24 cellular contexts compared by ENCODE assay signal in genomic region chr16:85274501-85274900, GRCh38.
DNase-seq lines count a peak whose midpoint lies in the region; FAIRE-seq and TF ChIP-seq lines count a peak whose summit lies in the region.
"Had no signal": no experiment of that assay in that cellular context is flagged by ENCODE, and none has a peak within 500 bp of the region (broad histone marks: within the 10 kb centered on the region; RNA-seq: fewer than 3 reads in every experiment).

No MANE protein-coding gene starts in this region.

- TF ChIP-seq EP300 in H1 (IDR thresholded peaks at IDR 0.05; ENCODE audit: borderline replicate concordance in 1 of 2, low read depth in 2 of 2, low read length in 2 of 2) (no peak), stomach (IDR thresholded peaks at IDR 0.05) (no peak)

- H3K4me2 ChIP-seq in BLaER1 (peak overlapping the region; percentile 95), H1 (ENCODE audit: insufficient read depth in 1 of 2, low read depth in 2 of 2, low read length in 2 of 2) (no peak overlapping the region)
- H3K4me2 ChIP-seq: A549 had no signal

- H2BK120ac ChIP-seq in H1 (replicated peaks; ENCODE audit: low read depth, low read length) = no peak overlapping the region

- no peaks in the 10 kb centered on the region for H4K20me1 ChIP-seq in BLaER1
- peaks cover 3 to 8% of the 10 kb centered on the region in 2 experiments for H4K20me1 ChIP-seq in H1 (replicated peaks in 1 of 2; ENCODE audit: control insufficient read depth in 1 of 2, insufficient read depth in 2 of 2, low read length in 2 of 2)

- H3K36me3 ChIP-seq in BLaER1 (no peaks in the 10 kb centered on the region), WERI-Rb-1 (no peaks in the 10 kb centered on the region), H1 (ENCODE audit: control insufficient read depth in 2 of 4, insufficient read depth in 4 of 4, low read length in 3 of 4) (no peaks in the 10 kb centered on the region), stomach (no peaks in the 10 kb centered on the region)
- H3K36me3 ChIP-seq: BE2C had no signal

- H4K5ac ChIP-seq in H1 (ENCODE audit: insufficient read length, low read depth, low read length) = no peak overlapping the region

- no peak overlapping the region for H2AFZ ChIP-seq in H1 (ENCODE audit: low read length)
- H2AFZ ChIP-seq: GM23248 had no signal

- no peak for FAIRE-seq in H1 (lab: Jason Lieb, UNC)
- FAIRE-seq: A549, D721Med, GM12878, GM19239 had no signal

- no peak overlapping the region for H2BK12ac ChIP-seq in H1 (ENCODE audit: low read depth, low read length)

- H2BK15ac ChIP-seq in H1 (ENCODE audit: low read length) = no peak overlapping the region

- H4K91ac ChIP-seq in H1 (replicated peaks; ENCODE audit: insufficient read length, low read length) = no peak overlapping the region

- CTCF ChIA-PET in H1 (lab: Charles Lee; ENCODE audit: partially characterized antibody) = interaction anchor here (0.8 to 9.9 kb wide), 42 partner anchors 10 to 384 kb away, joined by 3 to 165 read pairs (median 5); no protein-coding TSS in a partner anchor

- TF ChIP-seq CTCF in WERI-Rb-1 (IDR thresholded peaks at IDR 0.05; ENCODE audit: low read depth, low read length) (no peak), H1 (IDR thresholded peaks at IDR 0.05; ENCODE audit: control extremely low read depth in 1 of 3, insufficient read depth in 1 of 3, low read depth in 1 of 3, low read length in 3 of 3) (no peak), stomach (IDR thresholded peaks at IDR 0.05) (no peak)

- H2AK5ac ChIP-seq in H1 (ENCODE audit: low read depth, low read length) = peak overlapping the region; percentile 25; the same call in 1 of the 2 replicates

- POLR2A ChIA-PET in H1 (lab: Charles Lee; ENCODE audit: partially characterized antibody) = no interaction called here

- WGBS in H1 (ENCODE audit: extremely low coverage in 1 of 2, insufficient coverage in 1 of 2, insufficient read length in 1 of 2, insufficient replicate concordance in 2 of 2, low coverage in 1 of 2, low lambda C conversion rate in 2 of 2, missing lambda C conversion rate in 1 of 2), 2 experiments = 84% methylated on average over 7 of the region's 7 CpGs; no CpG with 5 or more reads in 1 of the 2 experiments
- 77 to 90% (median 83%) methylated on average over 6 to 7 of the region's 7 CpGs for WGBS in stomach, 5 donors

- intact Hi-C loops in stomach (cut with DNase I; ENCODE audit: low total_unique reads) = loop anchor here (10.0 kb wide), 1 partner anchor 440 kb away; no protein-coding TSS in a partner anchor

- peaks cover 20% of the 10 kb centered on the region for H3K27me3 ChIP-seq in BLaER1
- no peaks in the 10 kb centered on the region for H3K27me3 ChIP-seq in WERI-Rb-1 (ENCODE audit: insufficient read depth, low read depth, severe bottlenecking)
- peaks cover 0 to 3% (median 0%) of the 10 kb centered on the region in 4 experiments; a peak in 2 of 7 replicates for H3K27me3 ChIP-seq in H1 (replicated peaks in 1 of 4; ENCODE audit: control insufficient read depth in 3 of 4, extremely low read depth in 1 of 4, insufficient read depth in 3 of 4, low read length in 3 of 4)
- no peaks in the 10 kb centered on the region for H3K27me3 ChIP-seq in stomach
- H3K27me3 ChIP-seq: BE2C had no signal

- H3K4me3 ChIP-seq in BLaER1 (no peak overlapping the region), WERI-Rb-1 (ENCODE audit: low read depth, low read length) (no peak overlapping the region), H1 (ENCODE audit: extremely low read depth in 1 of 4, insufficient read depth in 2 of 4, low read depth in 3 of 4, low read length in 4 of 4) (no peak overlapping the region), stomach (no peak overlapping the region)
- H3K4me3 ChIP-seq: A549, GM12878, GM23248 had no signal

- H3K23me2 ChIP-seq in H1 (ENCODE audit: low read depth, low read length) = no peaks in the 10 kb centered on the region

- H3K27ac ChIP-seq in BLaER1 (no peak overlapping the region), WERI-Rb-1 (peak overlapping the region; percentile 83), H1 (ENCODE audit: low read depth, low read length) (no peak overlapping the region), stomach (no peak overlapping the region)
- H3K27ac ChIP-seq: A549, C4-2B, GM23248 had no signal

- H3K79me1 ChIP-seq in H1 (ENCODE audit: low read depth, low read length) = no peaks in the 10 kb centered on the region

- DNase-seq in NCI-H146 (lab: John Stamatoyannopoulos, UW) (peak; percentile 32), NCI-H146 treated with DMSO at 0.1 percent for 48 hours (lab: John Stamatoyannopoulos, UW; ENCODE audit: unreplicated experiment) (no peak), WERI-Rb-1 (no peak), H1 (ENCODE audit: low read depth in 1 of 2, low spot score in 2 of 2) (no peak), stomach (no peak), DMS79 treated with DMSO at 0.1 percent for 48 hours (lab: John Stamatoyannopoulos, UW) (no peak), NCI-H510A treated with DMSO at 0.1 percent for 48 hours (lab: John Stamatoyannopoulos, UW) (no peak)
- DNase-seq: 8988T; ACHN; AML-193; BE2C; CD4-positive, CD25-positive, alpha-beta regulatory T cell; CD8-positive, alpha-beta memory T cell; DMS 273 treated with DMSO at 0.1 percent for 48 hours; EL; GDM1; GM23248; H9 had no signal

- H3K23ac ChIP-seq in H1 (ENCODE audit: insufficient read length) = no peak overlapping the region

- no peak overlapping the region for H2BK5ac ChIP-seq in H1 (ENCODE audit: low read depth, low read length)

- H3K4me1 ChIP-seq in BLaER1 = peaks cover 86% of the 10 kb centered on the region
- H3K4me1 ChIP-seq in H1 (replicated peaks in 1 of 4; ENCODE audit: control insufficient read depth in 3 of 4, insufficient read depth in 4 of 4, low read length in 3 of 4) = peaks cover 0 to 15% (median 4%) of the 10 kb centered on the region in 4 experiments; a peak in 4 of 7 replicates
- H3K4me1 ChIP-seq in stomach = peaks cover 0 to 12% (median 3%) of the 10 kb centered on the region in 4 donors
- H3K4me1 ChIP-seq: A549 had no signal

- no peak overlapping the region for H3K14ac ChIP-seq in H1 (ENCODE audit: insufficient read length)

- H3K4ac ChIP-seq in H1 (replicated peaks; ENCODE audit: insufficient read length, low read depth, low read length) = no peak overlapping the region

- no peak for TF ChIP-seq RAD21 in H1 (IDR thresholded peaks at IDR 0.05 in 1 of 2, conservative IDR thresholded peaks at IDR 0.05 in 1 of 2; ENCODE audit: low read depth in 2 of 2, low read length in 2 of 2)

- H3K79me2 ChIP-seq in H1 (ENCODE audit: control insufficient read depth in 1 of 2, insufficient read depth in 2 of 2, low read length in 2 of 2) = no peaks in the 10 kb centered on the region; a peak in 1 of 4 replicates

- H3K9me3 ChIP-seq in BLaER1 (no peaks in the 10 kb centered on the region), WERI-Rb-1 (ENCODE audit: severe bottlenecking) (no peaks in the 10 kb centered on the region), H1 (ENCODE audit: insufficient read depth in 2 of 2, low read depth in 1 of 2, low read length in 1 of 2) (no peaks in the 10 kb centered on the region), stomach (no peaks in the 10 kb centered on the region)
- H3K9me3 ChIP-seq: A549, BE2C had no signal

- H2BK20ac ChIP-seq in H1 (ENCODE audit: low read length) = no peak overlapping the region

- no peak overlapping the region for H3K9ac ChIP-seq in BLaER1
- no peak overlapping the region for H3K9ac ChIP-seq in H1 (replicated peaks in 1 of 4; ENCODE audit: extremely low read depth in 1 of 4, low read depth in 3 of 4, low read length in 3 of 4)
- H3K9ac ChIP-seq: GM23248 had no signal

- no peak overlapping the region for H3K56ac ChIP-seq in H1 (replicated peaks; ENCODE audit: insufficient read length, low read depth, low read length)

- no peak overlapping the region for H3K18ac ChIP-seq in H1 (ENCODE audit: extremely low read depth, low read length)

- no peak overlapping the region for H4K8ac ChIP-seq in H1 (ENCODE audit: extremely low read depth, insufficient read depth, low read length)

- TF ChIP-seq POLR2A in H1 (IDR thresholded peaks at IDR 0.05; ENCODE audit: control extremely low read depth in 1 of 2, low read depth in 2 of 2, low read length in 2 of 2) (no peak), stomach (IDR thresholded peaks at IDR 0.05) (no peak)

TF ChIP-seq in H1, 55 proteins besides CTCF, POLR2A, EP300 and RAD21:
- no peak for TF ChIP-seq ZNF274 (IDR thresholded peaks at IDR 0.05; ENCODE audit: borderline replicate concordance, extremely low read depth, low read length)
- no peak for TF ChIP-seq YY1 (IDR thresholded peaks at IDR 0.05; ENCODE audit: low read depth, low read length)
- TF ChIP-seq RFX5 (IDR thresholded peaks at IDR 0.05; ENCODE audit: borderline replicate concordance, low read depth, low read length) = no peak
- TF ChIP-seq EGR1 (IDR thresholded peaks at IDR 0.05; ENCODE audit: borderline replicate concordance, low read depth, low read length) = no peak
- TF ChIP-seq GABPA (IDR thresholded peaks at IDR 0.05; ENCODE audit: borderline replicate concordance, insufficient read depth, low read length) = no peak
